21 cellular contexts compared by ENCODE assay signal in genomic region chr13:108958013-108958376, GRCh38.
DNase-seq lines count a peak whose midpoint lies in the region; ATAC-seq, FAIRE-seq and TF ChIP-seq lines count a peak whose summit lies in the region.
"Had no signal": no experiment of that assay in that cellular context is flagged by ENCODE, and none has a peak within 500 bp of the region (broad histone marks: within the 10 kb centered on the region; RNA-seq: fewer than 3 reads in every experiment).

No MANE protein-coding gene starts in this region.

- CTCF ChIA-PET in AG04450 (lab: Charles Lee) (interaction anchor here (0.9 kb wide), 1 partner anchor 42 kb away, joined by 3 read pairs; no protein-coding TSS in a partner anchor), endothelial cell of umbilical vein (lab: Charles Lee) (interaction anchor here (1.1 to 1.2 kb wide), 2 partner anchors 43 to 63 kb away, joined by 3 to 7 read pairs; no protein-coding TSS in a partner anchor)

- no peak overlapping the region for H4K5ac ChIP-seq in H9 (ENCODE audit: insufficient read length, low read depth, low read length)

- H3K4me1 ChIP-seq in RWPE2 (ENCODE audit: insufficient read depth, poor library complexity, severe bottlenecking) (peaks cover 16% of the 10 kb centered on the region), endothelial cell of umbilical vein (ENCODE audit: control insufficient read depth, extremely low read depth, insufficient read depth, low read length) (peaks cover 8% of the 10 kb centered on the region), H9 (ENCODE audit: insufficient read depth, low read length) (no peaks in the 10 kb centered on the region)

- no peaks in the 10 kb centered on the region for H3K36me3 Mint-ChIP-seq in osteocyte (ENCODE audit: unreplicated experiment)
- H3K36me3 Mint-ChIP-seq in H9 (ENCODE audit: insufficient read depth in 1 of 3, low read depth in 3 of 3), result 0 out of 7 replicates have a peak, but pooled peaks cover 0 to 1% (median 0%) of the 10 kb centered on the region in 3 experiments
- H3K36me3 Mint-ChIP-seq in immature natural killer cell, result no peaks in the 10 kb centered on the region
- H3K36me3 Mint-ChIP-seq: memory B cell; naive thymus-derived CD4-positive, alpha-beta T cell had no signal

- H3K9me3 Mint-ChIP-seq in osteocyte (ENCODE audit: unreplicated experiment) (no peaks in the 10 kb centered on the region), H9 (no peaks in the 10 kb centered on the region; a peak in 1 of 5 replicates), immature natural killer cell (no peaks in the 10 kb centered on the region)
- H3K9me3 Mint-ChIP-seq: activated T-cell treated with anti-CD3 and anti-CD28 coated beads, Interleukin-2, amount 50 U/mL, for 4 hours; endodermal cell; memory B cell; naive thymus-derived CD4-positive, alpha-beta T cell had no signal

- H2AFZ ChIP-seq in endothelial cell of umbilical vein (ENCODE audit: low read depth, low read length) (peak overlapping the region; percentile 52), H9 (ENCODE audit: low read length) (no peak overlapping the region)

- no peak overlapping the region for H3T11ph ChIP-seq in H9 (ENCODE audit: low read length)

- H3K4me1 Mint-ChIP-seq in osteocyte (ENCODE audit: unreplicated experiment) (peaks cover 21% of the 10 kb centered on the region), H9 (peaks cover 0 to 4% of the 10 kb centered on the region in 2 experiments; a peak in 1 of 4 replicates), immature natural killer cell (no peaks in the 10 kb centered on the region)
- H3K4me1 Mint-ChIP-seq: endodermal cell, memory B cell had no signal

- H3K36me3 ChIP-seq in RWPE2 (ENCODE audit: low read depth) (no peaks in the 10 kb centered on the region), endothelial cell of umbilical vein (ENCODE audit: control insufficient read depth in 2 of 2, extremely low read depth in 1 of 2, insufficient read depth in 2 of 2, low read length in 2 of 2) (no peaks in the 10 kb centered on the region)

- H3K27ac Mint-ChIP-seq in osteocyte (ENCODE audit: unreplicated experiment) (peak overlapping the region; percentile 88), H9 (no peak overlapping the region), immature natural killer cell (no peak overlapping the region)
- H3K27ac Mint-ChIP-seq: endodermal cell; memory B cell; naive thymus-derived CD4-positive, alpha-beta T cell had no signal

- H3K14ac ChIP-seq in H9 (ENCODE audit: insufficient read depth, low read length), result no peak overlapping the region

- TF ChIP-seq POLR2A in endothelial cell of umbilical vein (IDR thresholded peaks at IDR 0.05; ENCODE audit: low read depth, low read length), result no peak

- peak overlapping the region; percentile 6 for H3K4me2 ChIP-seq in endothelial cell of umbilical vein (ENCODE audit: insufficient read depth, low read length)
- H3K4me2 ChIP-seq in H9 (ENCODE audit: insufficient read depth, insufficient read length, low read length), result no peak overlapping the region

- no peak overlapping the region for H3K18ac ChIP-seq in H9 (ENCODE audit: insufficient read length, low read depth, low read length)

- intact Hi-C loops in endothelial cell of umbilical vein (cut with micrococcal nuclease), result loop anchor here (10.0 kb wide), 1 partner anchor 633 kb away; no protein-coding TSS in a partner anchor

- no peak for FAIRE-seq in endothelial cell of umbilical vein (lab: Jason Lieb, UNC)

- no peak overlapping the region for H4K8ac ChIP-seq in H9 (replicated peaks; ENCODE audit: insufficient read length, low read depth, low read length)

- H4K20me1 ChIP-seq in endothelial cell of umbilical vein (replicated peaks; ENCODE audit: control insufficient read depth, extremely low read depth, insufficient read depth, low read length) (no peaks in the 10 kb centered on the region), H9 (ENCODE audit: control insufficient read depth, insufficient read depth, insufficient read length) (no peaks in the 10 kb centered on the region)

- no TSS peak for BruUV-seq in endothelial cell of umbilical vein (replicated peaks; lab: Mats Ljungman, UMichigan)

- H3K27ac ChIP-seq in AG04450 (ENCODE audit: low read depth, low read length) (peak overlapping the region; percentile 43), RWPE2 (ENCODE audit: poor library complexity, severe bottlenecking) (peak overlapping the region; percentile 67), endothelial cell of umbilical vein (ENCODE audit: insufficient read depth, low read depth, low read length) (no peak overlapping the region), H9 (ENCODE audit: insufficient read length, low read depth, low read length) (no peak overlapping the region)
- H3K27ac ChIP-seq: C4-2B had no signal

- no peaks in the 10 kb centered on the region for H3K23me2 ChIP-seq in H9 (ENCODE audit: insufficient read length, low read depth, low read length, poor library complexity, severe bottlenecking)

- H2BK15ac ChIP-seq in H9 (ENCODE audit: low read depth, low read length), result no peak overlapping the region

- ATAC-seq in RWPE2 (ENCODE audit: low read depth), result no peak
- ATAC-seq in GM21619 (IDR thresholded peaks at IDR 0.05; ENCODE audit: unreplicated experiment), result no peak
- ATAC-seq: activated CD4-positive, CD25-positive, alpha-beta regulatory T cell treated with anti-CD3 and anti-CD28 coated beads, Interleukin-2, amount 50 U/mL, for 24 hours; activated T-cell treated with anti-CD3 and anti-CD28 coated beads, Interleukin-2, amount 50 U/mL, for 4 hours; naive thymus-derived CD4-positive, alpha-beta T cell had no signal

- H3K9me3 ChIP-seq in AG04450 (ENCODE audit: control insufficient read depth, insufficient read depth, low read length) (no peaks in the 10 kb centered on the region), RWPE2 (ENCODE audit: severe bottlenecking) (no peaks in the 10 kb centered on the region), endothelial cell of umbilical vein (replicated peaks; ENCODE audit: control insufficient read depth, insufficient read depth, low read length) (no peaks in the 10 kb centered on the region), H9 (ENCODE audit: control insufficient read depth, low read depth, low read length) (no peaks in the 10 kb centered on the region)

- no peak overlapping the region for H3K4me3 ChIP-seq in AG04450 (ENCODE audit: low read depth, low read length)
- H3K4me3 ChIP-seq in RWPE2 (ENCODE audit: severe bottlenecking), result no peak overlapping the region
- H3K4me3 ChIP-seq in endothelial cell of umbilical vein (replicated peaks in 1 of 3; ENCODE audit: insufficient read depth in 1 of 3, low read depth in 1 of 3, low read length in 3 of 3), result no peak overlapping the region

- no peaks in the 10 kb centered on the region for H3K27me3 Mint-ChIP-seq in osteocyte (ENCODE audit: unreplicated experiment)
- no peaks in the 10 kb centered on the region for H3K27me3 Mint-ChIP-seq in H9 (ENCODE audit: low read depth)
- H3K27me3 Mint-ChIP-seq in immature natural killer cell (ENCODE audit: low read depth in 3 of 3), result peaks cover 3 to 4% (median 3%) of the 10 kb centered on the region in 3 donors

- H2AK5ac ChIP-seq in H9 (ENCODE audit: insufficient read length, low read length), result no peak overlapping the region

- H3K4me3 Mint-ChIP-seq in osteocyte (ENCODE audit: unreplicated experiment) (peak overlapping the region; percentile 36), H9 (no peak overlapping the region), immature natural killer cell (no peak overlapping the region)
- H3K4me3 Mint-ChIP-seq: activated T-cell treated with anti-CD3 and anti-CD28 coated beads, Interleukin-2, amount 50 U/mL, for 4 hours; endodermal cell; memory B cell; naive thymus-derived CD4-positive, alpha-beta T cell had no signal

- no peak overlapping the region for H3K23ac ChIP-seq in H9 (ENCODE audit: insufficient read length, low read depth, low read length)

- TF ChIP-seq CTCF in AG04450 (IDR thresholded peaks at IDR 0.05; ENCODE audit: low read depth, low read length), result no peak
- TF ChIP-seq CTCF in RWPE2 (IDR thresholded peaks at IDR 0.05; ENCODE audit: poor library complexity, severe bottlenecking), result no peak
- TF ChIP-seq CTCF in endothelial cell of umbilical vein (IDR thresholded peaks at IDR 0.05; ENCODE audit: extremely low read depth in 1 of 2, insufficient read depth in 1 of 2, low read depth in 1 of 2, low read length in 2 of 2), result no peak
- no peak for TF ChIP-seq CTCF in osteocyte (IDR thresholded peaks at IDR 0.05)
- no peak for TF ChIP-seq CTCF in H9 (conservative IDR thresholded peaks at IDR 0.05)

- no peak overlapping the region for H4K91ac ChIP-seq in H9 (ENCODE audit: insufficient read length, low read depth, low read length)

- no peak overlapping the region for H2BK5ac ChIP-seq in H9 (ENCODE audit: insufficient read length, low read length)

- H3K9ac ChIP-seq in endothelial cell of umbilical vein (replicated peaks; ENCODE audit: extremely low read depth, insufficient read depth, low read length) (no peak overlapping the region), H9 (ENCODE audit: extremely low read depth, insufficient read length, low read length) (no peak overlapping the region)

- H3K9me1 ChIP-seq in endothelial cell of umbilical vein (replicated peaks; ENCODE audit: control insufficient read depth, extremely low read depth, insufficient read depth, low read length), result no peaks in the 10 kb centered on the region

- H2BK120ac ChIP-seq in H9 (ENCODE audit: low read depth, low read length, poor library complexity, severe bottlenecking), result no peak overlapping the region

- no peak overlapping the region for H2BK20ac ChIP-seq in H9 (ENCODE audit: low read depth, low read length, poor library complexity, severe bottlenecking)

- no peaks in the 10 kb centered on the region for H3K27me3 ChIP-seq in AG04450 (ENCODE audit: control insufficient read depth, insufficient read depth, low read length)
- no peaks in the 10 kb centered on the region for H3K27me3 ChIP-seq in RWPE2 (ENCODE audit: insufficient read depth, poor library complexity, severe bottlenecking)
- no peaks in the 10 kb centered on the region for H3K27me3 ChIP-seq in endothelial cell of umbilical vein (ENCODE audit: control insufficient read depth in 2 of 2, insufficient read depth in 2 of 2, low read length in 2 of 2)
- H3K27me3 ChIP-seq in H9 (ENCODE audit: insufficient read depth, low read length), result no peaks in the 10 kb centered on the region

- H3K79me1 ChIP-seq in H9 (ENCODE audit: insufficient read depth, low read depth, low read length, poor library complexity, severe bottlenecking), result no peaks in the 10 kb centered on the region

- DNase-seq in AG04450 (ENCODE audit: low read depth, low spot score) (no peak), RWPE2 (ENCODE audit: low spot score) (no peak), endothelial cell of umbilical vein (ENCODE audit: low read depth, low spot score) (no peak), osteocyte (ENCODE audit: extremely low spot score, unreplicated experiment) (no peak), H9 (no peak), immature natural killer cell (no peak), SIG-M5 treated with dmso at 0.1 percent for 504 hours (lab: John Stamatoyannopoulos, UW; ENCODE audit: unreplicated experiment) (no peak)
- DNase-seq: activated T-cell treated with anti-CD3 and anti-CD28 coated beads, Interleukin-2, amount 50 U/mL, for 4 hours; cortex of kidney; endodermal cell; glutamatergic neuron; naive thymus-derived CD4-positive, alpha-beta T cell; NCI-H1092 treated with DMSO at 0.1 percent for 48 hours; NCI-H187 treated with DMSO at 0.1 percent for 48 hours; NCI-H524 treated with DMSO at 0.1 percent for 48 hours; retina; substantia nigra had no signal

- no peak overlapping the region for H3K4ac ChIP-seq in H9 (ENCODE audit: low read depth, low read length)

- no peak overlapping the region for H2BK12ac ChIP-seq in H9 (ENCODE audit: insufficient read length, low read depth, low read length)

- no peak overlapping the region for H3K56ac ChIP-seq in H9 (ENCODE audit: insufficient read length, low read depth, low read length)

- POLR2A ChIA-PET in AG04450 (lab: Yijun Ruan, JAX) (no interaction called here), endothelial cell of umbilical vein (lab: Charles Lee) (no interaction called here)

- dilution Hi-C loops in endothelial cell of umbilical vein (cut with MboI; ENCODE audit: extremely low pct_ligation_motif_present, low sequenced_read_pairs), result no loop called here

- no peaks in the 10 kb centered on the region for H3K79me2 ChIP-seq in endothelial cell of umbilical vein (ENCODE audit: control insufficient read depth, insufficient read depth, low read length)
- no peaks in the 10 kb centered on the region for H3K79me2 ChIP-seq in H9 (ENCODE audit: insufficient read depth, low read length)

Comparison
In these comparisons a context has a peak if more than half of its experiments do, and no peak if none do; other contexts are left out.
1. H3K27ac ChIP-seq: peak in AG04450 (single experiment) and RWPE2 (single experiment); none in endothelial cell of umbilical vein (single experiment) and H9 (single experiment).